ENCODE assay signal across 1 cellular context in genomic region chr3:33096103-33096868, GRCh38.
TF ChIP-seq lines count a peak whose summit lies in the region.

No MANE protein-coding gene starts in this region.

TF ChIP-seq in HepG2, 621 proteins besides CTCF, POLR2A, EP300 and RAD21 (continued from another document and continues in another):
- TF ChIP-seq HNF1A (IDR thresholded peaks at IDR 0.05; ENCODE audit: low read depth): no peak
- TF ChIP-seq HNF1A (CRISPR knock-in tag; IDR thresholded peaks at IDR 0.05; ENCODE audit: borderline replicate concordance): no peak
- 0 out of 2 replicates have a peak, but pooled peaks have one; percentile 18 for TF ChIP-seq ZNF337 (CRISPR knock-in tag; IDR thresholded peaks at IDR 0.05; ENCODE audit: borderline replicate concordance, low read depth)
- no peak for TF ChIP-seq ZXDC (CRISPR knock-in tag; IDR thresholded peaks at IDR 0.05)
- TF ChIP-seq ARHGAP35 (CRISPR knock-in tag; IDR thresholded peaks at IDR 0.05; ENCODE audit: borderline replicate concordance): no peak
- TF ChIP-seq ZNF296 (CRISPR knock-in tag; conservative IDR thresholded peaks at IDR 0.05): 0 out of 2 replicates have a peak, but pooled peaks have one; percentile 52
- TF ChIP-seq HOMEZ (CRISPR knock-in tag; IDR thresholded peaks at IDR 0.05; ENCODE audit: low read depth): no peak
- TF ChIP-seq ZBED4 (CRISPR knock-in tag; IDR thresholded peaks at IDR 0.05; ENCODE audit: borderline replicate concordance): no peak
- TF ChIP-seq NR2C2 (CRISPR knock-in tag; IDR thresholded peaks at IDR 0.05; ENCODE audit: borderline replicate concordance): peak; percentile 92
- TF ChIP-seq YY1 (IDR thresholded peaks at IDR 0.05; ENCODE audit: insufficient read depth, insufficient replicate concordance, low read depth, low read length): no peak
- TF ChIP-seq NFYB (CRISPR knock-in tag; IDR thresholded peaks at IDR 0.05): no peak
- TF ChIP-seq TAF15 (IDR thresholded peaks at IDR 0.05; ENCODE audit: low read depth, low read length, poor library complexity, severe bottlenecking): peak; percentile 11
- TF ChIP-seq SP5 (CRISPR knock-in tag; IDR thresholded peaks at IDR 0.05; ENCODE audit: borderline replicate concordance, low read depth): no peak
- TF ChIP-seq GLMP (CRISPR knock-in tag; IDR thresholded peaks at IDR 0.05; ENCODE audit: borderline replicate concordance): no peak
- no peak for TF ChIP-seq NONO (IDR thresholded peaks at IDR 0.05)
- TF ChIP-seq NONO (CRISPR knock-in tag; conservative IDR thresholded peaks at IDR 0.05): no peak
- no peak for TF ChIP-seq GABPA (IDR thresholded peaks at IDR 0.05; ENCODE audit: low read depth, low read length)
- peak; percentile 57; the same call in 1 of the 2 replicates for TF ChIP-seq GABPA (CRISPR knock-in tag; IDR thresholded peaks at IDR 0.05; ENCODE audit: low read depth)
- TF ChIP-seq ZNF205 (CRISPR knock-in tag; IDR thresholded peaks at IDR 0.05): no peak
- peak; percentile 36; the same call in 1 of the 2 replicates for TF ChIP-seq SNAPC4 (CRISPR knock-in tag; IDR thresholded peaks at IDR 0.05)
- no peak for TF ChIP-seq ZNF740 (CRISPR knock-in tag; IDR thresholded peaks at IDR 0.05)
- peak; percentile 11; the same call in 1 of the 2 replicates for TF ChIP-seq MED13 (CRISPR knock-in tag; IDR thresholded peaks at IDR 0.05)
- TF ChIP-seq MEIS2 (CRISPR knock-in tag; IDR thresholded peaks at IDR 0.05): no peak
- no peak for TF ChIP-seq CHCHD3 (CRISPR knock-in tag; IDR thresholded peaks at IDR 0.05)
- peak; percentile 16; the same call in 1 of the 2 replicates for TF ChIP-seq ZNF430 (CRISPR knock-in tag; IDR thresholded peaks at IDR 0.05)
- no peak for TF ChIP-seq ZC3H13 (CRISPR knock-in tag; IDR thresholded peaks at IDR 0.05)
- TF ChIP-seq ZNF746 (CRISPR knock-in tag; IDR thresholded peaks at IDR 0.05): peak; percentile 30; the same call in 1 of the 2 replicates
- no peak for TF ChIP-seq ZNF160 (CRISPR knock-in tag; IDR thresholded peaks at IDR 0.05)
- TF ChIP-seq TEAD2 (CRISPR knock-in tag; IDR thresholded peaks at IDR 0.05): no peak
- TF ChIP-seq ZNF749 (CRISPR knock-in tag; IDR thresholded peaks at IDR 0.05; ENCODE audit: borderline replicate concordance): no peak
- TF ChIP-seq ZFP36 (IDR thresholded peaks at IDR 0.05; ENCODE audit: borderline replicate concordance, low read depth, low read length, partially characterized antibody): no peak
- TF ChIP-seq ZNF282 (IDR thresholded peaks at IDR 0.05; ENCODE audit: partially characterized antibody): no peak
- no peak for TF ChIP-seq NFE2L1 (CRISPR knock-in tag; IDR thresholded peaks at IDR 0.05; ENCODE audit: borderline replicate concordance)
- no peak for TF ChIP-seq U2AF2 (IDR thresholded peaks at IDR 0.05; ENCODE audit: low read depth, low read length)
- TF ChIP-seq ZBTB2 (CRISPR knock-in tag; IDR thresholded peaks at IDR 0.05; ENCODE audit: low read depth): no peak
- peak; percentile 12; the same call in 1 of the 2 replicates for TF ChIP-seq HNF4A (CRISPR knock-in tag; IDR thresholded peaks at IDR 0.05)
- TF ChIP-seq CBFB (CRISPR knock-in tag; IDR thresholded peaks at IDR 0.05): no peak
- no peak for TF ChIP-seq ETV6 (CRISPR knock-in tag; conservative IDR thresholded peaks at IDR 0.05)
- no peak for TF ChIP-seq CENPT (CRISPR knock-in tag; IDR thresholded peaks at IDR 0.05; ENCODE audit: low read depth)
- no peak for TF ChIP-seq POGZ (CRISPR knock-in tag; IDR thresholded peaks at IDR 0.05)
- TF ChIP-seq RAD51 (IDR thresholded peaks at IDR 0.05; ENCODE audit: borderline replicate concordance): no peak
- no peak for TF ChIP-seq ZNF121 (CRISPR knock-in tag; IDR thresholded peaks at IDR 0.05)
